ENCODE assay signal across 23 cellular contexts in the genomic region with DNA sequence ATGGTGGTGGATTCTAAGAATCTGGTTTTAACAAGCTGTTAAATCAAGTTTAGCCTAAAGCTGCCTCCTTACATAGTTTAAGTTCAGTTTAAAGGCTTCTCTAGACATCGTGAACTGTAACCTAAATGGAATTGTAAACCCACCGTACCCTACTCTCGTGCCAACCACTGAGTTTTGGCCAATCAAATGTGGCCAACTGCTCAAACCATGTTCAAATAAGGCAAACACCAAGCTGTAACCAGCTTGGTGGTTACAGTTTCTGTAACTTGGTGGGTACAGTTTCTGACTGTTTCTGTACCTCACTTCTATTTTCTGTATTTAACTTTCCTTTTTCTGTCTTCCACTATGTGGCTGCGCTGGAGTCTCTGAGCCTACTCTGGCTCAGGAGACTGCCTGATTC.
"Had no signal": no experiment of that assay in that cellular context is flagged by ENCODE, and none has a peak within 500 bp of the region (broad histone marks: within the 10 kb centered on the region; RNA-seq: fewer than 3 reads in every experiment).

No MANE protein-coding gene starts in this region.

- DNase-seq: colonic mucosa; cortex of kidney; effector CD8-positive, alpha-beta T cell; effector memory CD8-positive, alpha-beta T cell; endodermal cell; erythroblast; esophagus squamous epithelium; gastrocnemius medialis; glutamatergic neuron; head of caudate nucleus; heart right ventricle; hippocampal formation; left cardiac atrium; left lung; left ventricle myocardium superior; lower lobe of right lung; mesenchymal stem cell; mucosa of descending colon had no signal

- H3K4me3 ChIP-seq: colonic mucosa, esophagus squamous epithelium, gastrocnemius medialis, heart right ventricle, left lung, lower lobe of right lung, mucosa of descending colon had no signal

- H3K4me1 ChIP-seq: colonic mucosa, esophagus squamous epithelium, gastrocnemius medialis, heart right ventricle, left lung, lower lobe of right lung had no signal

- H3K36me3 ChIP-seq: colonic mucosa, esophagus squamous epithelium, gastrocnemius medialis, heart right ventricle, left lung, lower lobe of right lung had no signal

- ATAC-seq: effector memory CD8-positive, alpha-beta T cell; esophagus mucosa; gastrocnemius medialis; heart right ventricle; left cardiac atrium; left lung; left ventricle myocardium superior; lower lobe of right lung; mucosa of descending colon had no signal

- H3K9me3 ChIP-seq: colonic mucosa had no signal

- FAIRE-seq: endometrium, islet of Langerhans, keratinocyte had no signal

- H3K27ac ChIP-seq: colonic mucosa, epithelial cell of prostate, esophagus squamous epithelium, gastrocnemius medialis, heart right ventricle, left lung, lower lobe of right lung had no signal

- H3K27me3 ChIP-seq: colonic mucosa, esophagus squamous epithelium, gastrocnemius medialis, heart right ventricle, left lung had no signal
